8 cellular contexts compared by ENCODE assay signal in the genomic region with DNA sequence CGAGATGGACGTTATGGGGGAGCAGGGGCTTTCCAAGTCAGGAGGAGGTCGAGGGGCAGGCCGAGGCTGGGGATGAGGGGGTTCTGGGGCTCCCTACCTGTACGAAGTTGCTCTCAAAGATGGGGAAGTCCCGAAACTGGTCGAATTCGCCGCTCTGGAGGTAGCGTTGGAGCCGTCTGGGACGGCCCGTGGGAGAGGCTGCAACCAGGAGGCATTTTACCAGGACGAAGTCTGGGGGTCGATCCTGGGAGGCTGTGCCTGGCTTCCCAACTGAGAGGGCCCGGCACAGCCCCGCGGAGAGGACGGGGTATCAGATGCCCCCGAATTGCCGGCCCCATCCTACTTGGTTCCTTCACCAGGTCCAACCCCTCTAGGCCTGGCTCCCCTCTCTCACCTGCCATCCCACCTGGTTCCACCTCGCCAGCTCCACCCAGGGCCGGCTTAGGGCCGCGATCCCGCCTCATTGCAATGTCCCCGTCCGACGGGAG.
DNase-seq lines count a peak whose midpoint lies in the region; ATAC-seq and TF ChIP-seq lines count a peak whose summit lies in the region.

No MANE protein-coding gene starts in this region.

- H3K9me3 ChIP-seq in mucosa of rectum (ENCODE audit: control insufficient read depth in 2 of 2, low read length in 2 of 2), result no peaks in the 10 kb centered on the region

- H3K9ac ChIP-seq in mucosa of rectum (ENCODE audit: low read depth in 1 of 2, low read length in 2 of 2), result no peak overlapping the region

- H3K4me3 ChIP-seq in astrocyte of the spinal cord (ENCODE audit: low read depth, low read length) (peak overlapping the region; percentile 15), mucosa of rectum (ENCODE audit: low read length in 2 of 2) (peak overlapping the region in 1 of 2 donors; percentile 92)

- H3K27ac Mint-ChIP-seq in stimulated activated naive CD8-positive, alpha-beta T cell treated with anti-CD3 and anti-CD28 coated beads, Interleukin-15, Interleukin-2, amounts not matched to agents 100 ng/mL and 50 ng/mL, for 24 hours, result peak overlapping the region; percentile 58

- no peak for TF ChIP-seq CTCF in astrocyte of the spinal cord (IDR thresholded peaks at IDR 0.05; ENCODE audit: low read depth, low read length)

- peaks cover 11% of the 10 kb centered on the region for H3K36me3 Mint-ChIP-seq in stimulated activated naive CD8-positive, alpha-beta T cell treated with anti-CD3 and anti-CD28 coated beads, Interleukin-15, Interleukin-2, amounts not matched to agents 100 ng/mL and 50 ng/mL, for 24 hours (ENCODE audit: low read depth)

- H3K36me3 ChIP-seq in mucosa of rectum (ENCODE audit: control insufficient read depth in 2 of 2, insufficient read depth in 2 of 2, low read length in 2 of 2), result peaks cover 19 to 21% of the 10 kb centered on the region in 2 donors

- DNase-seq in stimulated activated naive CD8-positive, alpha-beta T cell treated with anti-CD3 and anti-CD28 coated beads, Interleukin-15, Interleukin-2, amounts not matched to agents 100 U/mL and 50 U/mL, for 24 hours, result no peak
- DNase-seq in astrocyte of the spinal cord (ENCODE audit: low read depth, low spot score), result no peak
- no peak for DNase-seq in NCI-H1417 treated with DMSO at 0.1 percent for 48 hours (lab: John Stamatoyannopoulos, UW)
- no peak for DNase-seq in stimulated activated CD4-positive, alpha-beta T cell treated with anti-CD3 and anti-CD28 coated beads, Interleukin-4, amount 100 ng/mL, for 4 hours
- no peak for DNase-seq in NK-92 treated with Interleukin-12 subunit alpha and Interleukin-12 subunit beta, amount 100 ng/mL, for 24 hours (lab: John Stamatoyannopoulos, UW)

- in situ Hi-C loops in astrocyte of the spinal cord (cut with HindIII; ENCODE audit: low sequenced_read_pairs), result no loop called here

- no peak for ATAC-seq in stimulated activated naive CD8-positive, alpha-beta T cell treated with anti-CD3 and anti-CD28 coated beads, Interleukin-15, Interleukin-2, amounts not matched to agents 100 U/mL and 50 U/mL, for 24 hours
- ATAC-seq in GM21529 (IDR thresholded peaks at IDR 0.05; ENCODE audit: unreplicated experiment), result no peak

- no peaks in the 10 kb centered on the region for H3K27me3 Mint-ChIP-seq in stimulated activated naive CD8-positive, alpha-beta T cell treated with anti-CD3 and anti-CD28 coated beads, Interleukin-15, Interleukin-2, amounts not matched to agents 100 ng/mL and 50 ng/mL, for 24 hours

- no peaks in the 10 kb centered on the region for H3K27me3 ChIP-seq in mucosa of rectum (ENCODE audit: control insufficient read depth in 2 of 2, insufficient read depth in 2 of 2, low read length in 2 of 2)

- peak overlapping the region; percentile 85 to 92 for H3K27ac ChIP-seq in mucosa of rectum (ENCODE audit: low read depth in 2 of 2, low read length in 2 of 2)

- peaks cover 10 to 14% of the 10 kb centered on the region in 2 donors for H3K4me1 ChIP-seq in mucosa of rectum (ENCODE audit: control insufficient read depth in 2 of 2, insufficient read depth in 2 of 2, low read length in 2 of 2)

- no peaks in the 10 kb centered on the region for H3K9me3 Mint-ChIP-seq in stimulated activated naive CD8-positive, alpha-beta T cell treated with anti-CD3 and anti-CD28 coated beads, Interleukin-15, Interleukin-2, amounts not matched to agents 100 ng/mL and 50 ng/mL, for 24 hours

- peak overlapping the region; percentile 71 for H3K4me3 Mint-ChIP-seq in stimulated activated naive CD8-positive, alpha-beta T cell treated with anti-CD3 and anti-CD28 coated beads, Interleukin-15, Interleukin-2, amounts not matched to agents 100 ng/mL and 50 ng/mL, for 24 hours

- peaks cover 20% of the 10 kb centered on the region for H3K4me1 Mint-ChIP-seq in stimulated activated naive CD8-positive, alpha-beta T cell treated with anti-CD3 and anti-CD28 coated beads, Interleukin-15, Interleukin-2, amounts not matched to agents 100 ng/mL and 50 ng/mL, for 24 hours (ENCODE audit: low read depth)
